In the genomic region with DNA sequence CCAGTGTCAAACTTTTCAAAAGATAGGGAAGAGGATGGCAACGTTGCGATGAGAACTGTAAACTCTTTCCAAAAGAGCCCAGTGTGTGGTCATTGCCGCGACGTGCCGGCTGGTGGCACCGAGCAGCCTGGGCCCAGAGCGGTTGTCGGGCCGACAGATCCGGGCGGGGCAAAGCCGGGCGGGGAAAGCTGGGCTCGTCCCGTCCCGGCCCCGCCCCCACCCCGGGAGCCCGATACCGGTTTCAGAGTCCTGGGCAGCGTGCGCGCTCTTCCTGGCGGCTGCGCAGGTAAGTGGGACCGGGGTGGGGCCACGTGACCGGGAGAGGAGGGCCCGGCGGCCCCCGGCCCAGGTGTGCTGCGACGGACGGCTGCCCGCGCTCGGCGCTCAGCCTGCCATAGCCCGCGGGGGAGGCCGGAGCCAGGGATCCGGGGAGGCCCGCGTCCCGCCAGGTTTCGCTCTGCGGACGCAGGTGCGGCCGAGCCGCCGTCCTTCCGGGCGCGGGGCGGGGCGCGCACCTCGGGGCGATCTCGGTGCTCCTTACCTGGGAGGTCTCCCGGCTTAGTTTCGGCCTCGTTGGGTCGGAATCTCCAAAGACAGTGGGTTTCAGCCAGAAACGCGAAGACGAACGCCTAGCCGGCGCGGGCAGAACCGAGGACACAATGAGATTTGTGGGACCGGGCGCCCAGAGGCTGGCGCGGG, we compare ENCODE assay signal across 8 cellular contexts. TPM values are rescaled to one million over a fixed set of nuclear protein-coding genes. Genes with fewer than 3 reads are reported as not detected.
DNase-seq lines count a peak whose midpoint lies in the region; ATAC-seq and TF ChIP-seq lines count a peak whose summit lies in the region.

A gene with protein sequence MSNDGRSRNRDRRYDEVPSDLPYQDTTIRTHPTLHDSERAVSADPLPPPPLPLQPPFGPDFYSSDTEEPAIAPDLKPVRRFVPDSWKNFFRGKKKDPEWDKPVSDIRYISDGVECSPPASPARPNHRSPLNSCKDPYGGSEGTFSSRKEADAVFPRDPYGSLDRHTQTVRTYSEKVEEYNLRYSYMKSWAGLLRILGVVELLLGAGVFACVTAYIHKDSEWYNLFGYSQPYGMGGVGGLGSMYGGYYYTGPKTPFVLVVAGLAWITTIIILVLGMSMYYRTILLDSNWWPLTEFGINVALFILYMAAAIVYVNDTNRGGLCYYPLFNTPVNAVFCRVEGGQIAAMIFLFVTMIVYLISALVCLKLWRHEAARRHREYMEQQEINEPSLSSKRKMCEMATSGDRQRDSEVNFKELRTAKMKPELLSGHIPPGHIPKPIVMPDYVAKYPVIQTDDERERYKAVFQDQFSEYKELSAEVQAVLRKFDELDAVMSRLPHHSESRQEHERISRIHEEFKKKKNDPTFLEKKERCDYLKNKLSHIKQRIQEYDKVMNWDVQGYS (plus strand): TSS at position 232 of the 699 bp plus-strand sequence. CDS start 4,270 bp downstream, outside the sequence.

- no peak for TF ChIP-seq EP300 in transverse colon (IDR thresholded peaks at IDR 0.05; ENCODE audit: low read depth)

- intact Hi-C loops in transverse colon (cut with DNase I; ENCODE audit: low total_unique reads): no loop called here

- DNase-seq in NCI-H748 treated with DMSO at 0.1 percent for 48 hours (lab: John Stamatoyannopoulos, UW) (peak; percentile 82), glomerular visceral epithelial cell (ENCODE audit: extremely low spot score) (peak; percentile 83), osteocyte (ENCODE audit: extremely low spot score, unreplicated experiment) (no peak), transverse colon (peak; percentile 94), NCI-H446 (lab: John Stamatoyannopoulos, UW) (no peak)
- DNase-seq in activated naive CD4-positive, alpha-beta T cell treated with anti-CD3 and anti-CD28 coated beads, Interleukin-2, amount 10 ng/mL, durations not matched to agents 7 days and 5 days: peak; percentile 56

- TF ChIP-seq CTCF in osteocyte (IDR thresholded peaks at IDR 0.05) (peak; percentile 11), transverse colon (IDR thresholded peaks at IDR 0.05) (peak; percentile 17 to 81 (median 49))

- H3K9me3 ChIP-seq in transverse colon: no peaks in the 10 kb centered on the region

- TF ChIP-seq POLR2A in transverse colon (IDR thresholded peaks at IDR 0.05): peak; percentile 64

- WGBS in transverse colon (ENCODE audit: low coverage in 1 of 2), 2 donors: 12% methylated on average over 48 of the region's 78 CpGs; no CpG with 5 or more reads in 1 of the 2 donors

- ATAC-seq in HG02623 (IDR thresholded peaks at IDR 0.05; ENCODE audit: unreplicated experiment): peak; percentile 71

- in situ Hi-C loops in transverse colon (cut with MboI; ENCODE audit: low pct_ligation_motif_present in 1 of 4, low pct_unique_long_range_greater_than_20kb in 1 of 4, low sequenced_read_pairs in 3 of 4): no loop called here

- peaks cover 6% of the 10 kb centered on the region for H3K27me3 Mint-ChIP-seq in activated naive CD4-positive, alpha-beta T cell treated with anti-CD3 and anti-CD28 coated beads, Interleukin-2, amount 10 ng/mL, durations not matched to agents 7 days and 5 days
- no peaks in the 10 kb centered on the region for H3K27me3 Mint-ChIP-seq in osteocyte (ENCODE audit: unreplicated experiment)

- peak within 1 kb of the TSS; percentile 84 to 89 (median 86) for H3K27ac ChIP-seq in transverse colon

- peak within 1 kb of the TSS; percentile 67 for H3K4me3 Mint-ChIP-seq in activated naive CD4-positive, alpha-beta T cell treated with anti-CD3 and anti-CD28 coated beads, Interleukin-2, amount 10 ng/mL, durations not matched to agents 7 days and 5 days
- peak within 1 kb of the TSS; percentile 57 for H3K4me3 Mint-ChIP-seq in osteocyte (ENCODE audit: unreplicated experiment)

- peaks cover 0 to 2% (median 0%) of the 10 kb centered on the region in 4 donors for H3K4me1 ChIP-seq in transverse colon

- peak within 1 kb of the TSS; percentile 35 for H3K27ac Mint-ChIP-seq in activated naive CD4-positive, alpha-beta T cell treated with anti-CD3 and anti-CD28 coated beads, Interleukin-2, amount 10 ng/mL, durations not matched to agents 7 days and 5 days
- no peak within 1 kb of the TSS for H3K27ac Mint-ChIP-seq in osteocyte (ENCODE audit: unreplicated experiment)

- no peaks in the 10 kb centered on the region for H3K27me3 ChIP-seq in transverse colon

- H3K9me3 Mint-ChIP-seq in activated naive CD4-positive, alpha-beta T cell treated with anti-CD3 and anti-CD28 coated beads, Interleukin-2, amount 10 ng/mL, durations not matched to agents 7 days and 5 days: no peaks in the 10 kb centered on the region
- H3K9me3 Mint-ChIP-seq in osteocyte (ENCODE audit: unreplicated experiment): no peaks in the 10 kb centered on the region

- CTCF ChIA-PET in activated naive CD4-positive, alpha-beta T cell treated with anti-CD3 and anti-CD28 coated beads, Interleukin-2, amount 10 ng/mL, durations not matched to agents 7 days and 5 days (lab: Charles Lee): no interaction called here

- H3K4me3 ChIP-seq in GM08714 (ENCODE audit: low read length) (peak within 1 kb of the TSS; percentile 51), transverse colon (peak within 1 kb of the TSS; percentile 34 to 59 (median 51))

- peaks cover 16% of the 10 kb centered on the region for H3K36me3 Mint-ChIP-seq in activated naive CD4-positive, alpha-beta T cell treated with anti-CD3 and anti-CD28 coated beads, Interleukin-2, amount 10 ng/mL, durations not matched to agents 7 days and 5 days
- H3K36me3 Mint-ChIP-seq in osteocyte (ENCODE audit: unreplicated experiment): peaks cover 25% of the 10 kb centered on the region

- H3K4me1 Mint-ChIP-seq in activated naive CD4-positive, alpha-beta T cell treated with anti-CD3 and anti-CD28 coated beads, Interleukin-2, amount 10 ng/mL, durations not matched to agents 7 days and 5 days: peaks cover 13% of the 10 kb centered on the region
- H3K4me1 Mint-ChIP-seq in osteocyte (ENCODE audit: unreplicated experiment): no peaks in the 10 kb centered on the region

- H3K36me3 ChIP-seq in transverse colon: peaks cover 0 to 10% (median 1%) of the 10 kb centered on the region in 4 donors

RNA-seq across cellular contexts. Expression of the gene that starts here (rescaled TPM):
- total RNA-seq in osteocyte (0.38 and 0.71 TPM in 2 replicates), transverse colon (10 to 100 TPM; 14.7 to 48.7 (median 30.7) TPM)

Comparison
In these comparisons a context has a peak if more than half of its experiments do, and no peak if none do; other contexts are left out.
1. DNase-seq: peak in NCI-H748 treated with DMSO at 0.1 percent for 48 hours (single experiment), activated naive CD4-positive, alpha-beta T cell treated with anti-CD3 and anti-CD28 coated beads, Interleukin-2, amount 10 ng/mL, durations not matched to agents 7 days and 5 days (single experiment), glomerular visceral epithelial cell (single experiment) and transverse colon (single experiment); none in osteocyte (single experiment) and NCI-H446 (0 of 2).